In genomic region chr14:77151245-77151644, GRCh38 we compare ENCODE assay signal across 9 cellular contexts. TPM values are rescaled to one million over a fixed set of nuclear protein-coding genes. Genes with fewer than 3 reads are reported as not detected.
A peak's percentile ranks its signal among the peaks of the same experiment; 100 is the strongest.
DNase-seq lines count a peak whose midpoint lies in the region; ATAC-seq, FAIRE-seq and TF ChIP-seq lines count a peak whose summit lies in the region.
"Had no signal": no experiment of that assay in that cellular context is flagged by ENCODE, and none has a peak within 500 bp of the region (broad histone marks: within the 10 kb centered on the region; RNA-seq: fewer than 3 reads in every experiment).

No MANE protein-coding gene starts in this region.

- intact Hi-C loops in GM12878 (cut with micrococcal nuclease; ENCODE audit: unreplicated experiment): loop anchor here (2.0 to 10.0 kb wide), 4 partner anchors 61 to 394 kb away; partner anchors contain the start of genes AHSA1 and VIPAS39

- H3K27ac ChIP-seq in GM12878 (ENCODE audit: control insufficient read depth, insufficient read depth) (no peak overlapping the region), neuronal stem cell (replicated peaks; ENCODE audit: low read length) (no peak overlapping the region)
- no peak overlapping the region for H3K27ac ChIP-seq in effector memory CD4-positive, alpha-beta T cell (ENCODE audit: insufficient read depth, low read length, poor library complexity, severe bottlenecking)

- no peak overlapping the region for H4K8ac ChIP-seq in neuronal stem cell (ENCODE audit: low read depth, low read length)

- H3K27me3 ChIP-seq in GM12878 (replicated peaks in 1 of 2; ENCODE audit: control insufficient read depth in 2 of 2, insufficient read depth in 2 of 2, low read length in 1 of 2): peaks cover 0 to 4% of the 10 kb centered on the region in 2 experiments; a peak in 3 of 4 replicates
- peaks cover 0 to 8% (median 1%) of the 10 kb centered on the region in 3 experiments for H3K27me3 ChIP-seq in neuronal stem cell (ENCODE audit: control insufficient read depth in 3 of 3, insufficient read depth in 3 of 3, low read depth in 1 of 3, low read length in 3 of 3)
- peaks cover 10% of the 10 kb centered on the region for H3K27me3 ChIP-seq in effector memory CD4-positive, alpha-beta T cell (replicated peaks; ENCODE audit: control insufficient read depth, insufficient read depth, low read length, poor library complexity, severe bottlenecking)

- no peak overlapping the region for H3K14ac ChIP-seq in neuronal stem cell (ENCODE audit: low read length)

- no peaks in the 10 kb centered on the region for H3K79me1 ChIP-seq in neuronal stem cell (ENCODE audit: low read depth, low read length)

- H2BK15ac ChIP-seq in neuronal stem cell (ENCODE audit: low read length): no peak overlapping the region

- H4K20me1 ChIP-seq in GM12878 (ENCODE audit: control insufficient read depth, insufficient read depth): no peaks in the 10 kb centered on the region

- H2BK5ac ChIP-seq in neuronal stem cell (ENCODE audit: low read length): no peak overlapping the region

- POLR2A ChIA-PET in GM12878 (lab: Charles Lee): interaction anchor here (0.7 kb wide), 1 partner anchor 164 kb away, joined by 3 read pairs; no protein-coding TSS in a partner anchor

- H2BK12ac ChIP-seq in neuronal stem cell (ENCODE audit: low read length): no peak overlapping the region

- BruUV-seq in GM12878 (replicated peaks; lab: Mats Ljungman, UMichigan): no TSS peak

- peak; percentile 70 for ATAC-seq in GM12878
- ATAC-seq in HG02885 (IDR thresholded peaks at IDR 0.05; ENCODE audit: poor library complexity, unreplicated experiment): no peak

- 0% methylated on average over 5 of the region's 5 CpGs for WGBS in GM12878 (ENCODE audit: insufficient coverage, insufficient replicate concordance, low lambda C conversion rate, missing lambda C conversion rate)
- WGBS in neuronal stem cell (ENCODE audit: extremely low coverage in 2 of 2, insufficient read length in 2 of 2, insufficient replicate concordance in 1 of 2), 2 donors: no CpG with 5 or more reads among the region's 5 CpGs

- no peak overlapping the region for H3K4me3 ChIP-seq in GM12878
- no peak overlapping the region for H3K4me3 ChIP-seq in neuronal stem cell (ENCODE audit: low read length in 2 of 2)
- H3K4me3 ChIP-seq in effector memory CD4-positive, alpha-beta T cell (ENCODE audit: insufficient read depth, low read depth, low read length, poor library complexity, severe bottlenecking): no peak overlapping the region

- H3K4ac ChIP-seq in neuronal stem cell (ENCODE audit: low read length): no peak overlapping the region

- TF ChIP-seq RAD21 in GM12878 (IDR thresholded peaks at IDR 0.05; ENCODE audit: insufficient read depth, low read depth, low read length): peak; percentile 46

- no peak for TF ChIP-seq EP300 in GM12878 (IDR thresholded peaks at IDR 0.05; ENCODE audit: borderline replicate concordance in 1 of 2, control insufficient read depth in 1 of 2, low read depth in 2 of 2, low read length in 2 of 2)

- no peak overlapping the region for H3K4me2 ChIP-seq in GM12878 (ENCODE audit: control insufficient read depth, insufficient read depth)
- H3K4me2 ChIP-seq in neuronal stem cell (ENCODE audit: insufficient read depth, low read length, poor library complexity, severe bottlenecking): no peak overlapping the region

- H3K18ac ChIP-seq in neuronal stem cell (ENCODE audit: low read length): no peak overlapping the region

- peak; percentile 50 to 66 (median 54) for TF ChIP-seq CTCF in GM12878 (IDR thresholded peaks at IDR 0.05 in 2 of 3, conservative IDR thresholded peaks at IDR 0.05 in 1 of 3; ENCODE audit: control insufficient read depth in 2 of 3, extremely low read depth in 1 of 3, insufficient read depth in 1 of 3, low read depth in 3 of 3, low read length in 3 of 3)

- no peak for TF ChIP-seq POLR2A in GM12878 (IDR thresholded peaks at IDR 0.05; ENCODE audit: low read depth, low read length)

- H3K4me1 ChIP-seq in GM12878 (ENCODE audit: control insufficient read depth, insufficient read depth, low read length): no peaks in the 10 kb centered on the region
- H3K4me1 ChIP-seq in neuronal stem cell (ENCODE audit: control insufficient read depth in 2 of 2, insufficient read depth in 1 of 2, low read depth in 1 of 2, low read length in 2 of 2): peaks cover 2 to 8% of the 10 kb centered on the region in 2 donors
- no peaks in the 10 kb centered on the region for H3K4me1 ChIP-seq in effector memory CD4-positive, alpha-beta T cell (ENCODE audit: control insufficient read depth, insufficient read depth, low read length, poor library complexity, severe bottlenecking)

- CTCF ChIA-PET in GM12878 (lab: Yijun Ruan, JAX): interaction anchor here (0.5 to 7.7 kb wide), 41 partner anchors 9 to 713 kb away, joined by 3 to 159 read pairs (median 4); partner anchors contain the start of gene ZDHHC22

- no peak overlapping the region for H2BK120ac ChIP-seq in neuronal stem cell (ENCODE audit: low read depth, low read length)

- H3K9ac ChIP-seq in GM12878 (ENCODE audit: control insufficient read depth, insufficient read depth, low read length): no peak overlapping the region
- H3K9ac ChIP-seq in neuronal stem cell (ENCODE audit: low read depth, low read length, poor library complexity): no peak overlapping the region

- no peak overlapping the region for H2AK5ac ChIP-seq in neuronal stem cell (ENCODE audit: low read depth, low read length)

- H2AFZ ChIP-seq in GM12878 (ENCODE audit: control insufficient read depth, low read depth, low read length) (no peak overlapping the region), neuronal stem cell (ENCODE audit: low read length) (peak overlapping the region; percentile 28)

- H3K36me3 ChIP-seq in GM12878 (ENCODE audit: control insufficient read depth in 2 of 2, insufficient read depth in 2 of 2, low read length in 1 of 2): no peaks in the 10 kb centered on the region
- H3K36me3 ChIP-seq in neuronal stem cell (replicated peaks in 1 of 2; ENCODE audit: control insufficient read depth in 2 of 2, insufficient read depth in 2 of 2, low read length in 2 of 2): no peaks in the 10 kb centered on the region
- no peaks in the 10 kb centered on the region for H3K36me3 ChIP-seq in effector memory CD4-positive, alpha-beta T cell (ENCODE audit: control insufficient read depth, insufficient read depth, low read length)

- H3K79me2 ChIP-seq in GM12878 (ENCODE audit: control insufficient read depth, insufficient read depth, low read length): no peaks in the 10 kb centered on the region

- FAIRE-seq in GM12878 (lab: Jason Lieb, UNC): no peak

- no peaks in the 10 kb centered on the region for H3K9me3 ChIP-seq in GM12878 (replicated peaks; ENCODE audit: control insufficient read depth, insufficient read depth, low read length)
- no peaks in the 10 kb centered on the region for H3K9me3 ChIP-seq in neuronal stem cell (replicated peaks in 1 of 2; ENCODE audit: control insufficient read depth in 2 of 2, insufficient read depth in 1 of 2, low read depth in 1 of 2, low read length in 2 of 2)
- no peaks in the 10 kb centered on the region for H3K9me3 ChIP-seq in effector memory CD4-positive, alpha-beta T cell (ENCODE audit: control insufficient read depth, low read length)

- DNase-seq in NCI-H2107 treated with DMSO at 0.1 percent for 48 hours (lab: John Stamatoyannopoulos, UW; ENCODE audit: unreplicated experiment) (peak; percentile 27), NCI-H2107 (lab: John Stamatoyannopoulos, UW) (no peak), NCI-H1092 treated with DMSO at 0.1 percent for 48 hours (lab: John Stamatoyannopoulos, UW) (peak; percentile 61), GM12878 (ENCODE audit: low read depth, low spot score) (no peak), neuronal stem cell (ENCODE audit: low spot score) (peak; percentile 20)
- DNase-seq in activated CD8-positive, alpha-beta memory T cell treated with anti-CD3 and anti-CD28 coated beads, Interleukin-2, amount 50 U/mL, for 48 hours: no peak
- DNase-seq in effector memory CD4-positive, alpha-beta T cell: no peak
- DNase-seq: CD4-positive, CD25-positive, alpha-beta regulatory T cell had no signal

- no peak overlapping the region for H3K23ac ChIP-seq in neuronal stem cell (ENCODE audit: low read depth, low read length, poor library complexity)

- SMC1A ChIA-PET in GM12878 (lab: Charles Lee; ENCODE audit: uncharacterized antibody, unreplicated experiment): interaction anchor here (0.6 to 5.3 kb wide), 17 partner anchors 15 to 284 kb away, joined by 3 to 45 read pairs (median 4); no protein-coding TSS in a partner anchor

- in situ Hi-C loops in GM12878 (cut with MboI): loop anchor here (5.0 kb wide), 1 partner anchor 166 kb away; no protein-coding TSS in a partner anchor

- H4K91ac ChIP-seq in neuronal stem cell (ENCODE audit: low read depth, low read length, poor library complexity): no peak overlapping the region

- RAD21 ChIA-PET in GM12878 (lab: Charles Lee; ENCODE audit: unreplicated experiment): interaction anchor here (0.9 to 3.4 kb wide), 14 partner anchors 27 to 411 kb away, joined by 3 to 48 read pairs (median 4); no protein-coding TSS in a partner anchor

RNA-seq across cellular contexts. Expression of gene ZDHHC22, which starts 9.7 kb away (rescaled TPM):
- not detected in 2 replicates for total RNA-seq in GM12878 (2013; cell fraction: nucleolus; rRNA removed)
- total RNA-seq in GM12878 (2014; rRNA removed) (not detected in 2 replicates), GM12878 (2014; rRNA removed; fragmentation: Illumina TruSeq; extraction: Trizol) (not detected in 2 replicates), GM12878 (2021) (not detected in 2 replicates)
- polyA plus RNA-seq in GM12878 (2011; ENCODE audit: low read depth): not detected
- polyA plus RNA-seq in GM12878 (2011; rRNA removed) (not detected in 2 replicates), GM12878 (2014; fragmentation: Illumina TruSeq; extraction: Trizol) (not detected in 2 replicates), GM12878 (2014; fragmentation: Nextera tagmentation; extraction: Ambion mirVana) (not detected), GM12878 (2014; rRNA removed) (not detected in 2 replicates), GM12878 (2016; fragmentation: Nextera tagmentation; extraction: Ambion mirVana) (under 1 TPM in 1 of 2 experiments, not detected in 1; 0.06 TPM)
- 0.02 and 0.03 TPM in 2 replicates for polyA plus RNA-seq in GM12878 (2011; cell fraction: cytosol; rRNA removed)
- polyA plus RNA-seq in GM12878 (2011; cell fraction: nucleus; rRNA removed): 0.03 and 0.04 TPM in 2 replicates
- not detected in 2 replicates for polyA plus RNA-seq in GM12878 (2012)
- polyA minus RNA-seq in GM12878 (2011; rRNA and poly(A)+ RNA removed): 0.10 TPM in 1 of 2 replicates, not detected in the other
- not detected in 2 replicates for polyA minus RNA-seq in GM12878 (2011; cell fraction: cytosol; rRNA and poly(A)+ RNA removed)
- polyA minus RNA-seq in GM12878 (2011; cell fraction: nucleus; rRNA and poly(A)+ RNA removed): not detected in 2 replicates
- 0.53 TPM for polyA plus RNA-seq in neuronal stem cell (2013, experiment 1 of 2)
- polyA plus RNA-seq in neuronal stem cell (2013, experiment 2 of 2): 0.54 TPM
- total RNA-seq: CD4-positive, CD25-positive, alpha-beta regulatory T cell had no signal
- polyA plus RNA-seq: CD4-positive, CD25-positive, alpha-beta regulatory T cell had no signal

RNA-seq across cellular contexts. Expression of gene TMEM63C, which starts 30.4 kb away (rescaled TPM):
- total RNA-seq in GM12878 (2013; cell fraction: nucleolus; rRNA removed): 12.5 and 15.2 TPM in 2 replicates
- total RNA-seq in GM12878 (2014; rRNA removed) (0.06 and 0.38 TPM in 2 replicates), GM12878 (2014; rRNA removed; fragmentation: Illumina TruSeq; extraction: Trizol) (0.09 and 0.60 TPM in 2 replicates), GM12878 (2021) (0.74 and 1.3 TPM in 2 replicates)
- polyA plus RNA-seq in GM12878 (2011; ENCODE audit: low read depth): 0.13 TPM
- polyA plus RNA-seq in GM12878 (2011; rRNA removed) (0.68 and 1.2 TPM in 2 replicates), GM12878 (2014; fragmentation: Illumina TruSeq; extraction: Trizol) (0.16 and 0.41 TPM in 2 replicates), GM12878 (2014; fragmentation: Nextera tagmentation; extraction: Ambion mirVana) (not detected), GM12878 (2014; rRNA removed) (0.34 and 0.37 TPM in 2 replicates), GM12878 (2016; fragmentation: Nextera tagmentation; extraction: Ambion mirVana) (not detected)
- polyA plus RNA-seq in GM12878 (2011; cell fraction: cytosol; rRNA removed): 2.1 and 2.3 TPM in 2 replicates
- 5.7 and 7.8 TPM in 2 replicates for polyA plus RNA-seq in GM12878 (2011; cell fraction: nucleus; rRNA removed)
- 0.24 and 0.38 TPM in 2 replicates for polyA plus RNA-seq in GM12878 (2012)
- 1.2 and 2.6 TPM in 2 replicates for polyA minus RNA-seq in GM12878 (2011; rRNA and poly(A)+ RNA removed)
- polyA minus RNA-seq in GM12878 (2011; cell fraction: cytosol; rRNA and poly(A)+ RNA removed): 0.27 TPM in 1 of 2 replicates, not detected in the other
- 2.1 and 3.5 TPM in 2 replicates for polyA minus RNA-seq in GM12878 (2011; cell fraction: nucleus; rRNA and poly(A)+ RNA removed)
- 1.9 TPM for polyA plus RNA-seq in neuronal stem cell (2013, experiment 1 of 2)
- polyA plus RNA-seq in neuronal stem cell (2013, experiment 2 of 2): 1.9 TPM
- polyA plus RNA-seq: CD4-positive, CD25-positive, alpha-beta regulatory T cell had no signal

RNA-seq across cellular contexts. Expression of gene CIPC, which starts 53.2 kb away (rescaled TPM):
- total RNA-seq in GM12878 (2013; cell fraction: nucleolus; rRNA removed): 57.9 and 60.2 TPM in 2 replicates
- total RNA-seq in GM12878 (2014; rRNA removed): 19.8 and 24.7 TPM in 2 replicates
- 16.3 and 17.2 TPM in 2 replicates for total RNA-seq in GM12878 (2014; rRNA removed; fragmentation: Illumina TruSeq; extraction: Trizol)
- 17.7 and 20.3 TPM in 2 replicates for total RNA-seq in GM12878 (2021)
- 6.8 TPM for polyA plus RNA-seq in GM12878 (2011; ENCODE audit: low read depth)
- polyA plus RNA-seq in GM12878 (2011; rRNA removed): 29.5 and 35.3 TPM in 2 replicates
- 23.3 and 24.7 TPM in 2 replicates for polyA plus RNA-seq in GM12878 (2011; cell fraction: cytosol; rRNA removed)
- polyA plus RNA-seq in GM12878 (2011; cell fraction: nucleus; rRNA removed): 18.1 and 20.6 TPM in 2 replicates
- 6.9 and 9.0 TPM in 2 replicates for polyA plus RNA-seq in GM12878 (2012)
- 17.0 and 20.8 TPM in 2 replicates for polyA plus RNA-seq in GM12878 (2014; fragmentation: Illumina TruSeq; extraction: Trizol)
- 1 to 10 TPM; 5.6 to 6.6 TPM for polyA plus RNA-seq in GM12878 (2014; fragmentation: Nextera tagmentation; extraction: Ambion mirVana)
- polyA plus RNA-seq in GM12878 (2014; rRNA removed): 14.5 and 16.8 TPM in 2 replicates
- 10 to 100 TPM; 11.9 to 14.4 TPM for polyA plus RNA-seq in GM12878 (2016; fragmentation: Nextera tagmentation; extraction: Ambion mirVana)
- polyA minus RNA-seq in GM12878 (2011; rRNA and poly(A)+ RNA removed): 27.8 and 31.7 TPM in 2 replicates
- 10.4 and 11.5 TPM in 2 replicates for polyA minus RNA-seq in GM12878 (2011; cell fraction: cytosol; rRNA and poly(A)+ RNA removed)
- 8.9 and 10.4 TPM in 2 replicates for polyA minus RNA-seq in GM12878 (2011; cell fraction: nucleus; rRNA and poly(A)+ RNA removed)
- 14.2 TPM for polyA plus RNA-seq in neuronal stem cell (2013, experiment 1 of 2)
- 14.6 TPM for polyA plus RNA-seq in neuronal stem cell (2013, experiment 2 of 2)

Comparison
In these comparisons a context has a peak if more than half of its experiments do, and no peak if none do; other contexts are left out.
1. DNase-seq: peak in NCI-H2107 treated with DMSO at 0.1 percent for 48 hours (single experiment), NCI-H1092 treated with DMSO at 0.1 percent for 48 hours (single experiment) and neuronal stem cell (single experiment); none in NCI-H2107 (single experiment), GM12878 (single experiment), activated CD8-positive, alpha-beta memory T cell treated with anti-CD3 and anti-CD28 coated beads, Interleukin-2, amount 50 U/mL, for 48 hours (single experiment) and effector memory CD4-positive, alpha-beta T cell (0 of 3).